Comparison of ENCODE assay signal across 8 cellular contexts in genomic region chr16:57185446-57185944, GRCh38. TPM values are rescaled to one million over a fixed set of nuclear protein-coding genes. Genes with fewer than 3 reads are reported as not detected.
DNase-seq lines count a peak whose midpoint lies in the region; ATAC-seq and TF ChIP-seq lines count a peak whose summit lies in the region.

No MANE protein-coding gene starts in this region.

- WGBS in GM23248 (ENCODE audit: low coverage in 1 of 2, low lambda C conversion rate in 2 of 2, missing lambda C conversion rate in 2 of 2), 2 experiments: 1% methylated on average over 34 to 37 of the region's 37 CpGs
- 0 to 1% (median 0%) methylated on average over 37 of the region's 37 CpGs for WGBS in psoas muscle, 3 donors

- H3K4me1 ChIP-seq in GM23248 (ENCODE audit: insufficient read depth) (peaks cover 23% of the 10 kb centered on the region), right atrium auricular region (peaks cover 0 to 26% of the 10 kb centered on the region in 2 donors), psoas muscle (peaks cover 18% of the 10 kb centered on the region)

- peaks cover 95% of the 10 kb centered on the region for H3K79me2 ChIP-seq in GM23248 (ENCODE audit: insufficient read depth)

- peaks cover 26% of the 10 kb centered on the region for H3F3A ChIP-seq in GM23248 (ENCODE audit: insufficient read depth)

- H2AFZ ChIP-seq in GM23248: peak overlapping the region; percentile 92

- H4K20me1 ChIP-seq in GM23248 (ENCODE audit: insufficient read depth): no peaks in the 10 kb centered on the region

- no peaks in the 10 kb centered on the region for H3K9me2 ChIP-seq in GM23248 (ENCODE audit: insufficient read depth)

- H3K9ac ChIP-seq in GM23248: peak overlapping the region; percentile 94

- TF ChIP-seq CTCF in right atrium auricular region (IDR thresholded peaks at IDR 0.05) (no peak), psoas muscle (IDR thresholded peaks at IDR 0.05) (no peak)

- no peaks in the 10 kb centered on the region for H3K9me3 ChIP-seq in GM23248 (ENCODE audit: low read depth)
- H3K9me3 ChIP-seq in KOPT-K1 (ENCODE audit: insufficient read depth, low read length, poor library complexity, severe bottlenecking): no peaks in the 10 kb centered on the region
- H3K9me3 ChIP-seq in right atrium auricular region: no peaks in the 10 kb centered on the region
- no peaks in the 10 kb centered on the region for H3K9me3 ChIP-seq in psoas muscle

- ATAC-seq in psoas muscle: peak; percentile 33 to 57 (median 40)

- H3K36me3 ChIP-seq in GM23248 (ENCODE audit: low read depth) (no peaks in the 10 kb centered on the region), KOPT-K1 (ENCODE audit: insufficient read depth, low read length) (peaks cover 11% of the 10 kb centered on the region), right atrium auricular region (no peaks in the 10 kb centered on the region), psoas muscle (ENCODE audit: insufficient read depth in 1 of 2, low read depth in 1 of 2) (no peaks in the 10 kb centered on the region)

- H3K27ac ChIP-seq in GM23248 (peak overlapping the region; percentile 82), KOPT-K1 (ENCODE audit: low read depth, low read length, poor library complexity, severe bottlenecking) (peak overlapping the region; percentile 81), angular gyrus (ENCODE audit: low read depth, low read length) (peak overlapping the region; percentile 94), right atrium auricular region (peak overlapping the region; percentile 91 to 93), psoas muscle (peak overlapping the region; percentile 96)

- H3K4me2 ChIP-seq in GM23248 (ENCODE audit: unreplicated experiment): peak overlapping the region; percentile 90

- in situ Hi-C loops in GM23248 (cut with MboI): no loop called here

- DNase-seq in activated gamma-delta T cell treated with anti-CD3 and anti-CD28 coated beads, Interleukin-2, amount 50 U/mL, for 16 hours (ENCODE audit: low read depth): peak; percentile 12
- no peak for DNase-seq in activated gamma-delta T cell treated with Interleukin-2 at 50 U/mL for 16 hours
- DNase-seq in GM23248: peak; percentile 89
- DNase-seq in right atrium auricular region (ENCODE audit: low spot score): peak; percentile 71
- peak in 1 of 2 donors; percentile 45 for DNase-seq in psoas muscle
- DNase-seq in GOT3 (lab: John Stamatoyannopoulos, UW): no peak

- no peaks in the 10 kb centered on the region for H3K27me3 ChIP-seq in GM23248 (replicated peaks; ENCODE audit: insufficient read depth)
- no peaks in the 10 kb centered on the region for H3K27me3 ChIP-seq in right atrium auricular region
- no peaks in the 10 kb centered on the region for H3K27me3 ChIP-seq in psoas muscle (ENCODE audit: insufficient read depth in 3 of 3, low read length in 2 of 3)

- intact Hi-C loops in psoas muscle (cut with DNase I): loop anchor here (5.0 kb wide), 1 partner anchor 57 kb away; no protein-coding TSS in a partner anchor

- H3K4me3 ChIP-seq in GM23248 (peak overlapping the region; percentile 95), right atrium auricular region (peak overlapping the region; percentile 87 to 95), psoas muscle (peak overlapping the region; percentile 93)

RNA-seq across cellular contexts. Expression of gene PSME3IP1, which starts 0.3 kb away (rescaled TPM):
- 39.7 and 42.2 TPM in 2 replicates for total RNA-seq in GM23248 (2014; rRNA removed; shearing (Covaris generic))
- polyA plus RNA-seq in GM23248 (2016; fragmentation: Nextera tagmentation; extraction: Ambion mirVana) (58.9 and 67.7 TPM in 2 replicates), psoas muscle (10 to 100 TPM; 37.1 to 61.9 (median 47.6) TPM)
- total RNA-seq in right atrium auricular region (10 to 100 TPM; 55.7 to 79.0 TPM), psoas muscle (10 to 100 TPM; 47.9 to 60.4 (median 50.2) TPM)

RNA-seq across cellular contexts. Expression of gene RSPRY1, which starts 0.6 kb away (rescaled TPM):
- total RNA-seq in GM23248 (2014; rRNA removed; shearing (Covaris generic)): 34.7 and 42.7 TPM in 2 replicates
- polyA plus RNA-seq in GM23248 (2016; fragmentation: Nextera tagmentation; extraction: Ambion mirVana): 39.1 and 43.9 TPM in 2 replicates
- total RNA-seq in right atrium auricular region: 10 to 100 TPM; 17.0 to 17.2 TPM
- total RNA-seq in psoas muscle: 10 to 100 TPM; 14.6 to 19.5 (median 16.7) TPM
- 10 to 100 TPM in 2 of 3 donors, 1 to 10 TPM in 1; 7.1 to 18.2 (median 11.0) TPM for polyA plus RNA-seq in psoas muscle

RNA-seq across cellular contexts. Expression of gene ARL2BP, which starts 59.6 kb away (rescaled TPM):
- total RNA-seq in GM23248 (2014; rRNA removed; shearing (Covaris generic)): 116 and 136 TPM in 2 replicates
- 111 and 114 TPM in 2 replicates for polyA plus RNA-seq in GM23248 (2016; fragmentation: Nextera tagmentation; extraction: Ambion mirVana)
- total RNA-seq in right atrium auricular region: 10 to 100 TPM; 56.4 to 80.4 TPM
- total RNA-seq in psoas muscle: 10 to 100 TPM; 25.2 to 39.9 (median 29.2) TPM
- polyA plus RNA-seq in psoas muscle: 10 to 100 TPM; 47.9 to 88.3 (median 53.3) TPM

Comparison
In these comparisons a context has a peak if more than half of its experiments do, and no peak if none do; other contexts are left out.
1. DNase-seq: peak in activated gamma-delta T cell treated with anti-CD3 and anti-CD28 coated beads, Interleukin-2, amount 50 U/mL, for 16 hours (single experiment), GM23248 (single experiment) and right atrium auricular region (single experiment); none in activated gamma-delta T cell treated with Interleukin-2 at 50 U/mL for 16 hours (single experiment) and GOT3 (single experiment).
2. Peak in every context shown above with its lines, with median percentiles within 50 percentile points of each other: H3K27ac ChIP-seq and H3K4me3 ChIP-seq.